Comparison of ENCODE assay signal across 1 cellular context in the genomic region with DNA sequence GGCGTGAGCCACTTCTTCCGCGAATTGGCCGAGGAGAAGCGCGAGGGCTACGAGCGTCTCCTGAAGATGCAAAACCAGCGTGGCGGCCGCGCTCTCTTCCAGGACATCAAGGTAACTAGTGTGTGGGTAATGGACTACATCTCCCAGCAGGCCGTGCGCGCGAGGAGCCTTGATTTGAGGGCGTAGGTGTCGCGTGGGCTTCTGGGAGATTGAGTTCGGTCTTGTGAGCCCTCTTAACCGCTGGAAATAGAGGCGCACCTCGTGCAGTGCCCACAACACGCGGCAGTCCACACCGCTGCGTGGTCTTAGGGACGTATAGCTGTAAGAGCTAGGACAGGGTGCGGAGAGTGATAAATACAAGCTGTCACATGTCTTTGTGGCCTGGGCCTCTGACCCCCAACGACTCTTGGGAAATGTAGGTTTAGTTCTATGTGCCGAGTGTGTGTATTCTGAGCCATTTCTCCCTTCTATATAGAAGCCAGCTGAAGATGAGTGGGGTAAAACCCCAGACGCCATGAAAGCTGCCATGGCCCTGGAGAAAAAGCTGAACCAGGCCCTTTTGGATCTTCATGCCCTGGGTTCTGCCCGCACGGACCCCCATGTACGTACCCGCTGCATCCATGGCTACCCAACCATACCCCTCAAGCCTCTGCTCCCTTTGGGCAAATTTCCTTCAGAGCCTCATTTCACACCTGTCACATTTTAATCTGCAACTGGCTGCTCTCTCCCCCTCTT.
TF ChIP-seq lines count a peak whose summit lies in the region.

No MANE protein-coding gene starts in this region.

TF ChIP-seq in K562, 482 proteins besides CTCF, POLR2A, EP300 and RAD21 (continued from another document and continues in another):
- TF ChIP-seq PBX2 (CRISPR knock-in tag; IDR thresholded peaks at IDR 0.05; ENCODE audit: low read depth) = no peak
- no peak for TF ChIP-seq PBX2 (tag; conservative IDR thresholded peaks at IDR 0.05; ENCODE audit: low read depth)
- TF ChIP-seq HMG20A (CRISPR knock-in tag; conservative IDR thresholded peaks at IDR 0.05) = no peak
- no peak for TF ChIP-seq ILK (tag; IDR thresholded peaks at IDR 0.05; ENCODE audit: borderline replicate concordance, low read depth)
- no peak for TF ChIP-seq ZBTB8A (IDR thresholded peaks at IDR 0.05; ENCODE audit: partially characterized antibody)
- TF ChIP-seq MTA3 (IDR thresholded peaks at IDR 0.05; ENCODE audit: borderline replicate concordance) = no peak
- TF ChIP-seq CHD2 (IDR thresholded peaks at IDR 0.05; ENCODE audit: low read depth, low read length) = no peak; the same call in 1 of the 2 replicates
- TF ChIP-seq CHD1 (IDR thresholded peaks at IDR 0.05; ENCODE audit: low read length) = peak; percentile 52
- TF ChIP-seq SIX5 (IDR thresholded peaks at IDR 0.05; ENCODE audit: borderline replicate concordance in 1 of 2, insufficient read depth in 1 of 2, low read depth in 1 of 2, low read length in 2 of 2) = peak; percentile 81 to 85
- no peak for TF ChIP-seq PCBP1 (IDR thresholded peaks at IDR 0.05; ENCODE audit: low read depth, low read length, poor library complexity, severe bottlenecking)
- no peak for TF ChIP-seq RB1 (IDR thresholded peaks at IDR 0.05; ENCODE audit: low read depth)
- TF ChIP-seq STAG1 (CRISPR knock-in tag; IDR thresholded peaks at IDR 0.05; ENCODE audit: borderline replicate concordance) = no peak
- TF ChIP-seq MYBL2 (IDR thresholded peaks at IDR 0.05; ENCODE audit: low read depth) = no peak
- TF ChIP-seq MYBL2 (CRISPR knock-in tag; IDR thresholded peaks at IDR 0.05; ENCODE audit: borderline replicate concordance) = no peak
- TF ChIP-seq, protein P1, sequence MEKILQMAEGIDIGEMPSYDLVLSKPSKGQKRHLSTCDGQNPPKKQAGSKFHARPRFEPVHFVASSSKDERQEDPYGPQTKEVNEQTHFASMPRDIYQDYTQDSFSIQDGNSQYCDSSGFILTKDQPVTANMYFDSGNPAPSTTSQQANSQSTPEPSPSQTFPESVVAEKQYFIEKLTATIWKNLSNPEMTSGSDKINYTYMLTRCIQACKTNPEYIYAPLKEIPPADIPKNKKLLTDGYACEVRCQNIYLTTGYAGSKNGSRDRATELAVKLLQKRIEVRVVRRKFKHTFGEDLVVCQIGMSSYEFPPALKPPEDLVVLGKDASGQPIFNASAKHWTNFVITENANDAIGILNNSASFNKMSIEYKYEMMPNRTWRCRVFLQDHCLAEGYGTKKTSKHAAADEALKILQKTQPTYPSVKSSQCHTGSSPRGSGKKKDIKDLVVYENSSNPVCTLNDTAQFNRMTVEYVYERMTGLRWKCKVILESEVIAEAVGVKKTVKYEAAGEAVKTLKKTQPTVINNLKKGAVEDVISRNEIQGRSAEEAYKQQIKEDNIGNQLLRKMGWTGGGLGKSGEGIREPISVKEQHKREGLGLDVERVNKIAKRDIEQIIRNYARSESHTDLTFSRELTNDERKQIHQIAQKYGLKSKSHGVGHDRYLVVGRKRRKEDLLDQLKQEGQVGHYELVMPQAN (IDR thresholded peaks at IDR 0.05; ENCODE audit: borderline replicate concordance) = peak; percentile 67; the same call in 1 of the 2 replicates
- TF ChIP-seq, protein P2, sequence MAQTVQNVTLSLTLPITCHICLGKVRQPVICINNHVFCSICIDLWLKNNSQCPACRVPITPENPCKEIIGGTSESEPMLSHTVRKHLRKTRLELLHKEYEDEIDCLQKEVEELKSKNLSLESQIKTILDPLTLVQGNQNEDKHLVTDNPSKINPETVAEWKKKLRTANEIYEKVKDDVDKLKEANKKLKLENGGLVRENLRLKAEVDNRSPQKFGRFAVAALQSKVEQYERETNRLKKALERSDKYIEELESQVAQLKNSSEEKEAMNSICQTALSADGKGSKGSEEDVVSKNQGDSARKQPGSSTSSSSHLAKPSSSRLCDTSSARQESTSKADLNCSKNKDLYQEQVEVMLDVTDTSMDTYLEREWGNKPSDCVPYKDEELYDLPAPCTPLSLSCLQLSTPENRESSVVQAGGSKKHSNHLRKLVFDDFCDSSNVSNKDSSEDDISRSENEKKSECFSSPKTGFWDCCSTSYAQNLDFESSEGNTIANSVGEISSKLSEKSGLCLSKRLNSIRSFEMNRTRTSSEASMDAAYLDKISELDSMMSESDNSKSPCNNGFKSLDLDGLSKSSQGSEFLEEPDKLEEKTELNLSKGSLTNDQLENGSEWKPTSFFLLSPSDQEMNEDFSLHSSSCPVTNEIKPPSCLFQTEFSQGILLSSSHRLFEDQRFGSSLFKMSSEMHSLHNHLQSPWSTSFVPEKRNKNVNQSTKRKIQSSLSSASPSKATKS (CRISPR knock-in tag; IDR thresholded peaks at IDR 0.05) = no peak
- TF ChIP-seq ZNF436 (CRISPR knock-in tag; IDR thresholded peaks at IDR 0.05) = 0 out of 2 replicates have a peak, but pooled peaks have one; percentile 1
- no peak for TF ChIP-seq CGGBP1 (CRISPR knock-in tag; IDR thresholded peaks at IDR 0.05)
- no peak for TF ChIP-seq ZNF280B (CRISPR knock-in tag; IDR thresholded peaks at IDR 0.05)
- TF ChIP-seq MAZ (CRISPR knock-in tag; conservative IDR thresholded peaks at IDR 0.05 in 1 of 2, IDR thresholded peaks at IDR 0.05 in 1 of 2) = no peak; a peak in 1 of 4 replicates
- no peak; the same call in 1 of the 2 replicates for TF ChIP-seq SP1 (CRISPR knock-in tag; IDR thresholded peaks at IDR 0.05)
- peak; percentile 93 for TF ChIP-seq HCFC1 (IDR thresholded peaks at IDR 0.05; ENCODE audit: low read depth, low read length)
- TF ChIP-seq ZNF24 (IDR thresholded peaks at IDR 0.05) = no peak
- no peak for TF ChIP-seq ZNF232 (CRISPR knock-in tag; IDR thresholded peaks at IDR 0.05)
- 0 out of 2 replicates have a peak, but pooled peaks have one; percentile 64 for TF ChIP-seq NR1H2 (CRISPR knock-in tag; IDR thresholded peaks at IDR 0.05)
- TF ChIP-seq GATA2 (CRISPR knock-in tag; IDR thresholded peaks at IDR 0.05) = no peak
- TF ChIP-seq ARID3A (IDR thresholded peaks at IDR 0.05; ENCODE audit: borderline replicate concordance, low read depth, low read length) = no peak
- no peak for TF ChIP-seq JUN (IDR thresholded peaks at IDR 0.05; ENCODE audit: borderline replicate concordance, low read depth, low read length)
- peak; percentile 66; the same call in 1 of the 2 replicates for TF ChIP-seq JUN (CRISPR knock-in tag; IDR thresholded peaks at IDR 0.05; ENCODE audit: borderline replicate concordance)
- TF ChIP-seq, protein P3, sequence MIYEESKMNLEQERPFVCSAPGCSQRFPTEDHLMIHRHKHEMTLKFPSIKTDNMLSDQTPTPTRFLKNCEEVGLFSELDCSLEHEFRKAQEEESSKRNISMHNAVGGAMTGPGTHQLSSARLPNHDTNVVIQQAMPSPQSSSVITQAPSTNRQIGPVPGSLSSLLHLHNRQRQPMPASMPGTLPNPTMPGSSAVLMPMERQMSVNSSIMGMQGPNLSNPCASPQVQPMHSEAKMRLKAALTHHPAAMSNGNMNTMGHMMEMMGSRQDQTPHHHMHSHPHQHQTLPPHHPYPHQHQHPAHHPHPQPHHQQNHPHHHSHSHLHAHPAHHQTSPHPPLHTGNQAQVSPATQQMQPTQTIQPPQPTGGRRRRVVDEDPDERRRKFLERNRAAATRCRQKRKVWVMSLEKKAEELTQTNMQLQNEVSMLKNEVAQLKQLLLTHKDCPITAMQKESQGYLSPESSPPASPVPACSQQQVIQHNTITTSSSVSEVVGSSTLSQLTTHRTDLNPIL (CRISPR knock-in tag; IDR thresholded peaks at IDR 0.05) = 0 out of 2 replicates have a peak, but pooled peaks have one; percentile 5
- TF ChIP-seq KLF13 (tag; IDR thresholded peaks at IDR 0.05; ENCODE audit: borderline replicate concordance, low read depth) = no peak
- no peak for TF ChIP-seq ZNF184 (CRISPR knock-in tag; IDR thresholded peaks at IDR 0.05)
- TF ChIP-seq CUX1 (CRISPR knock-in tag; IDR thresholded peaks at IDR 0.05) = no peak
- TF ChIP-seq CTBP1 (IDR thresholded peaks at IDR 0.05; ENCODE audit: borderline replicate concordance) = no peak
- TF ChIP-seq SRSF9 (IDR thresholded peaks at IDR 0.05; ENCODE audit: borderline replicate concordance, low read depth, low read length) = no peak
- no peak for TF ChIP-seq ZSCAN32 (CRISPR knock-in tag; IDR thresholded peaks at IDR 0.05)
- TF ChIP-seq ZNF444 (CRISPR knock-in tag; IDR thresholded peaks at IDR 0.05) = no peak
- TF ChIP-seq, protein P4, sequence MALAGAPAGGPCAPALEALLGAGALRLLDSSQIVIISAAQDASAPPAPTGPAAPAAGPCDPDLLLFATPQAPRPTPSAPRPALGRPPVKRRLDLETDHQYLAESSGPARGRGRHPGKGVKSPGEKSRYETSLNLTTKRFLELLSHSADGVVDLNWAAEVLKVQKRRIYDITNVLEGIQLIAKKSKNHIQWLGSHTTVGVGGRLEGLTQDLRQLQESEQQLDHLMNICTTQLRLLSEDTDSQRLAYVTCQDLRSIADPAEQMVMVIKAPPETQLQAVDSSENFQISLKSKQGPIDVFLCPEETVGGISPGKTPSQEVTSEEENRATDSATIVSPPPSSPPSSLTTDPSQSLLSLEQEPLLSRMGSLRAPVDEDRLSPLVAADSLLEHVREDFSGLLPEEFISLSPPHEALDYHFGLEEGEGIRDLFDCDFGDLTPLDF (CRISPR knock-in tag; IDR thresholded peaks at IDR 0.05) = no peak
- TF ChIP-seq TCFL5 (CRISPR knock-in tag; conservative IDR thresholded peaks at IDR 0.05) = no peak
- no peak for TF ChIP-seq BACH1 (tag; IDR thresholded peaks at IDR 0.05)
- no peak for TF ChIP-seq SREBF2 (CRISPR knock-in tag; IDR thresholded peaks at IDR 0.05)
- TF ChIP-seq RNF2 (IDR thresholded peaks at IDR 0.05) = no peak
